Comparison of ENCODE assay signal across 15 cellular contexts in genomic region chr2:13605266-13605665, GRCh38.
"Had no signal": no experiment of that assay in that cellular context is flagged by ENCODE, and none has a peak within 500 bp of the region (broad histone marks: within the 10 kb centered on the region; RNA-seq: fewer than 3 reads in every experiment).

No MANE protein-coding gene starts in this region.

- H3K4me3 ChIP-seq: left lung, thyroid gland had no signal

- H3K9me3 ChIP-seq: thyroid gland had no signal

- H3K36me3 ChIP-seq: left lung, thyroid gland had no signal

- H3K4me1 ChIP-seq: left lung, thyroid gland had no signal

- H3K27ac ChIP-seq: left lung, thyroid gland, VCaP had no signal

- ATAC-seq: activated T-helper 17 cell treated with anti-CD3 and anti-CD28 coated beads, Interleukin-2, amount 50 U/mL, for 72 hours; left lung had no signal

- DNase-seq: activated CD4-positive, alpha-beta T cell treated with anti-CD3 and anti-CD28 coated beads, Interleukin-2, amount 50 U/mL, for 48 hours; activated naive CD4-positive, alpha-beta T cell; activated naive CD8-positive, alpha-beta T cell treated with anti-CD3 and anti-CD28 coated beads for 36 hours; amygdala; head of caudate nucleus; left lung; nephron progenitor cell; nucleus accumbens; posterior cingulate gyrus; stimulated activated CD4-positive, alpha-beta T cell treated with anti-CD3 and anti-CD28 coated beads, Interleukin-2, amount 100 ng/mL, for 24 hours; stimulated activated naive CD4-positive, alpha-beta T cell treated with Interleukin-2 at 50 U/mL for 16 hours; T-helper 2 cell; thyroid gland had no signal

- H3K27me3 ChIP-seq: left lung, thyroid gland had no signal
